ENCODE assay signal across 18 cellular contexts in the genomic region with DNA sequence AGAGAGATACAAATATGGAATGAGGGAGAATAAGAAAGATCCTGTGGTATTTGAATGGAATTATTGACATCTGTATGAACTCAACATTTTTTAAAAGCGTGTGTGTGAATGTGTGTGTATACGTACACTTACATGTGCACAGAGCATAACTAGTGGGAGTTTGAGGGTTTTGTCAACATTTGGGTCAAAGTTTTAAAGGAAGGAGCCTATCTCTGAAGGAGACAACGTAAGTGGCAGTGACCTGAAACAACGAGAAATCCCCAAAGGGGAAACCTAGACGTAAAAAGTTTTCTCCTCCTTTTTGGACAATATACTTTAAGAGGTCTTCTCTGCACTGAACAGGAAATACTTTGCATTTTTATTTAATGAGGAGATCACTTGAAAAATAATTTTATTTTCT. TPM values are rescaled to one million over a fixed set of nuclear protein-coding genes. Genes with fewer than 3 reads are reported as not detected.
DNase-seq lines count a peak whose midpoint lies in the region; ATAC-seq, FAIRE-seq and TF ChIP-seq lines count a peak whose summit lies in the region.
"Had no signal": no experiment of that assay in that cellular context is flagged by ENCODE, and none has a peak within 500 bp of the region (broad histone marks: within the 10 kb centered on the region; RNA-seq: fewer than 3 reads in every experiment).

No MANE protein-coding gene starts in this region.

- intact Hi-C loops in GM12878 (cut with micrococcal nuclease; ENCODE audit: unreplicated experiment) = loop anchor here (10.0 kb wide), 2 partner anchors 186 to 306 kb away; no protein-coding TSS in a partner anchor

- H4K20me1 ChIP-seq in DND-41 (ENCODE audit: insufficient read depth, low read length) (no peaks in the 10 kb centered on the region), OCI-LY3 (ENCODE audit: insufficient read depth, low read length) (no peaks in the 10 kb centered on the region), GM12878 (ENCODE audit: control insufficient read depth, insufficient read depth) (no peaks in the 10 kb centered on the region), osteoblast (ENCODE audit: insufficient read depth, low read length) (no peaks in the 10 kb centered on the region)

- no peak for TF ChIP-seq RAD21 in GM12878 (IDR thresholded peaks at IDR 0.05; ENCODE audit: insufficient read depth, low read depth, low read length)

- no peak for TF ChIP-seq POLR2A in GM12878 (IDR thresholded peaks at IDR 0.05; ENCODE audit: low read depth, low read length)

- no peaks in the 10 kb centered on the region for H3K36me3 ChIP-seq in DND-41 (ENCODE audit: insufficient read depth, low read length)
- H3K36me3 ChIP-seq in OCI-LY3 (replicated peaks; ENCODE audit: low read depth, low read length) = no peaks in the 10 kb centered on the region
- no peaks in the 10 kb centered on the region for H3K36me3 ChIP-seq in GM12878 (ENCODE audit: control insufficient read depth in 2 of 2, insufficient read depth in 2 of 2, low read length in 1 of 2)
- H3K36me3 ChIP-seq in osteoblast (ENCODE audit: insufficient read depth, low read length) = no peaks in the 10 kb centered on the region
- H3K36me3 ChIP-seq in right atrium auricular region = no peaks in the 10 kb centered on the region

- ATAC-seq in DND-41 (ENCODE audit: insufficient read depth, low read depth) (no peak), GM12878 (peak; percentile 3; the same call in 2 of the 3 replicates), GM21447 (IDR thresholded peaks at IDR 0.05; ENCODE audit: unreplicated experiment) (no peak)
- ATAC-seq: A549 had no signal

- H3K27ac ChIP-seq in DND-41 (ENCODE audit: low read length) = no peak overlapping the region
- peak overlapping the region; percentile 27; the same call in 1 of the 2 replicates for H3K27ac ChIP-seq in OCI-LY3 (ENCODE audit: low read length)
- no peak overlapping the region for H3K27ac ChIP-seq in GM12878 (ENCODE audit: control insufficient read depth, insufficient read depth)
- no peak overlapping the region for H3K27ac ChIP-seq in osteoblast (ENCODE audit: low read depth, low read length)
- H3K27ac ChIP-seq in right atrium auricular region = no peak overlapping the region
- H3K27ac ChIP-seq: A549, HL-60 had no signal

- POLR2A ChIA-PET in GM12878 (lab: Charles Lee) = no interaction called here

- H3K9me3 ChIP-seq in DND-41 (ENCODE audit: insufficient read depth, low read length, severe bottlenecking) (no peaks in the 10 kb centered on the region), OCI-LY3 (ENCODE audit: insufficient read depth, low read length) (no peaks in the 10 kb centered on the region), GM12878 (replicated peaks; ENCODE audit: control insufficient read depth, insufficient read depth, low read length) (no peaks in the 10 kb centered on the region), osteoblast (ENCODE audit: low read depth, low read length) (no peaks in the 10 kb centered on the region), right atrium auricular region (peaks cover 0 to 10% of the 10 kb centered on the region in 2 donors)
- H3K9me3 ChIP-seq: A549 had no signal

- TF ChIP-seq EP300 in GM12878 (IDR thresholded peaks at IDR 0.05; ENCODE audit: borderline replicate concordance in 1 of 2, control insufficient read depth in 1 of 2, low read depth in 2 of 2, low read length in 2 of 2) = no peak

- peak; percentile 27 for FAIRE-seq in GM12878 (lab: Jason Lieb, UNC)
- FAIRE-seq: A549, HTR-8/SVneo had no signal

- in situ Hi-C loops in GM12878 (cut with MboI) = no loop called here

- H3K4me1 ChIP-seq in DND-41 (ENCODE audit: insufficient read depth, low read length) (peaks cover 26% of the 10 kb centered on the region), OCI-LY3 (ENCODE audit: low read length) (peaks cover 56% of the 10 kb centered on the region), GM12878 (ENCODE audit: control insufficient read depth, insufficient read depth, low read length) (peaks cover 40% of the 10 kb centered on the region), osteoblast (ENCODE audit: insufficient read depth, low read length) (no peaks in the 10 kb centered on the region), right atrium auricular region (no peaks in the 10 kb centered on the region)
- H3K4me1 ChIP-seq: A549 had no signal

- SMC1A ChIA-PET in GM12878 (lab: Charles Lee; ENCODE audit: uncharacterized antibody, unreplicated experiment) = interaction anchor here (1.0 to 2.3 kb wide), 3 partner anchors 20 to 312 kb away, joined by 3 to 10 read pairs (median 4); no protein-coding TSS in a partner anchor

- H3K4me3 ChIP-seq in DND-41 (ENCODE audit: low read depth in 1 of 2, low read length in 2 of 2) (no peak overlapping the region), OCI-LY3 (ENCODE audit: low read length) (0 out of 2 replicates have a peak overlapping the region, but pooled peaks have one; percentile 11), GM12878 (no peak overlapping the region), osteoblast (ENCODE audit: insufficient read depth, low read length) (no peak overlapping the region), right atrium auricular region (no peak overlapping the region)
- H3K4me3 ChIP-seq: A549 had no signal

- TF ChIP-seq CTCF in DND-41 (IDR thresholded peaks at IDR 0.05; ENCODE audit: borderline replicate concordance, extremely low read depth, low read length, poor library complexity, severe bottlenecking) (no peak), OCI-LY3 (IDR thresholded peaks at IDR 0.05; ENCODE audit: low read depth, low read length) (no peak), GM12878 (IDR thresholded peaks at IDR 0.05 in 2 of 3, conservative IDR thresholded peaks at IDR 0.05 in 1 of 3; ENCODE audit: control insufficient read depth in 2 of 3, extremely low read depth in 1 of 3, insufficient read depth in 1 of 3, low read depth in 3 of 3, low read length in 3 of 3) (no peak), osteoblast (IDR thresholded peaks at IDR 0.05; ENCODE audit: extremely low read depth, low read depth, low read length) (no peak), right atrium auricular region (IDR thresholded peaks at IDR 0.05) (no peak)

- RAD21 ChIA-PET in GM12878 (lab: Charles Lee; ENCODE audit: unreplicated experiment) = interaction anchor here (0.6 to 1.0 kb wide), 3 partner anchors 9 to 383 kb away, joined by 3 read pairs; no protein-coding TSS in a partner anchor

- H3K27me3 ChIP-seq in DND-41 (ENCODE audit: insufficient read depth, low read length, poor library complexity) (no peaks in the 10 kb centered on the region), OCI-LY3 (ENCODE audit: low read depth, low read length) (no peaks in the 10 kb centered on the region), GM12878 (replicated peaks in 1 of 2; ENCODE audit: control insufficient read depth in 2 of 2, insufficient read depth in 2 of 2, low read length in 1 of 2) (no peaks in the 10 kb centered on the region), osteoblast (ENCODE audit: insufficient read depth, low read length) (no peaks in the 10 kb centered on the region), right atrium auricular region (no peaks in the 10 kb centered on the region)

- CTCF ChIA-PET in GM12878 (lab: Yijun Ruan, JAX) = interaction anchor here (0.6 to 1.3 kb wide), 5 partner anchors 40 to 434 kb away, joined by 3 read pairs; partner anchors contain the start of gene DTWD2

- 79% methylated on average over 5 of the region's 5 CpGs for WGBS in GM12878 (ENCODE audit: insufficient coverage, insufficient replicate concordance, low lambda C conversion rate, missing lambda C conversion rate)

- H3K79me2 ChIP-seq in DND-41 (ENCODE audit: insufficient read depth, low read length) (no peaks in the 10 kb centered on the region), OCI-LY3 (ENCODE audit: low read length) (no peaks in the 10 kb centered on the region), GM12878 (ENCODE audit: control insufficient read depth, insufficient read depth, low read length) (no peaks in the 10 kb centered on the region; the same call in 1 of the 2 replicates), osteoblast (ENCODE audit: insufficient read depth, low read length) (no peaks in the 10 kb centered on the region)

- H2AFZ ChIP-seq in DND-41 (ENCODE audit: low read depth, low read length) (peak overlapping the region; percentile 46; the same call in 1 of the 2 replicates), OCI-LY3 (ENCODE audit: low read depth, low read length) (peak overlapping the region; percentile 71; the same call in 1 of the 2 replicates), GM12878 (ENCODE audit: control insufficient read depth, low read depth, low read length) (peak overlapping the region; percentile 55), osteoblast (ENCODE audit: low read length) (peak overlapping the region; percentile 14)

- no TSS peak for BruUV-seq in GM12878 (replicated peaks; lab: Mats Ljungman, UMichigan)

- H3K9ac ChIP-seq in DND-41 (ENCODE audit: low read depth, low read length) (no peak overlapping the region), OCI-LY3 (ENCODE audit: low read length) (no peak overlapping the region), GM12878 (ENCODE audit: control insufficient read depth, insufficient read depth, low read length) (no peak overlapping the region)

- H3K4me2 ChIP-seq in DND-41 (ENCODE audit: insufficient read depth, low read length) (no peak overlapping the region), OCI-LY3 (ENCODE audit: low read length) (peak overlapping the region; percentile 55), GM12878 (ENCODE audit: control insufficient read depth, insufficient read depth) (peak overlapping the region; percentile 11; the same call in 1 of the 2 replicates), osteoblast (ENCODE audit: insufficient read depth, low read length) (no peak overlapping the region)
- H3K4me2 ChIP-seq: A549 had no signal

- DNase-seq in DND-41 = no peak
- DNase-seq in GM12878 (ENCODE audit: low read depth, low spot score) = no peak
- DNase-seq in osteoblast (ENCODE audit: insufficient read length, low spot score, missing footprints) = no peak
- no peak for DNase-seq in right atrium auricular region (ENCODE audit: low spot score)
- DNase-seq in MV-4-11 (lab: John Stamatoyannopoulos, UW) = no peak
- DNase-seq: DMS 273 treated with DMSO at 0.1 percent for 48 hours, HCEC 1CT, KG1, NCI-H1105, NCI-H1694, NCI-H2107, NCI-H2227 treated with DMSO at 0.1 percent for 48 hours, NCI-H524 had no signal

RNA-seq across cellular contexts. Expression of gene DTWD2, which starts 40.2 kb away (rescaled TPM):
- total RNA-seq in GM12878 (2013; cell fraction: nucleolus; rRNA removed) = 16.0 and 18.1 TPM in 2 replicates
- total RNA-seq in GM12878 (2014; rRNA removed) = 8.0 and 8.4 TPM in 2 replicates
- total RNA-seq in GM12878 (2014; rRNA removed; fragmentation: Illumina TruSeq; extraction: Trizol) = 4.7 and 4.8 TPM in 2 replicates
- 6.3 and 6.5 TPM in 2 replicates for total RNA-seq in GM12878 (2021)
- 1.1 TPM for polyA plus RNA-seq in GM12878 (2011; ENCODE audit: low read depth)
- 5.2 and 8.0 TPM in 2 replicates for polyA plus RNA-seq in GM12878 (2011; rRNA removed)
- polyA plus RNA-seq in GM12878 (2011; cell fraction: cytosol; rRNA removed) = 5.3 and 6.3 TPM in 2 replicates
- 2.0 and 3.5 TPM in 2 replicates for polyA plus RNA-seq in GM12878 (2011; cell fraction: nucleus; rRNA removed)
- polyA plus RNA-seq in GM12878 (2012) = 1.6 and 2.3 TPM in 2 replicates
- 4.4 TPM in 2 replicates for polyA plus RNA-seq in GM12878 (2014; fragmentation: Illumina TruSeq; extraction: Trizol)
- polyA plus RNA-seq in GM12878 (2014; fragmentation: Nextera tagmentation; extraction: Ambion mirVana) = 1 to 10 TPM in 1 of 2 experiments, under 1 TPM in 1; 0.93 to 1.0 TPM
- 3.5 and 5.3 TPM in 2 replicates for polyA plus RNA-seq in GM12878 (2014; rRNA removed)
- 1 to 10 TPM; 5.1 to 7.3 TPM for polyA plus RNA-seq in GM12878 (2016; fragmentation: Nextera tagmentation; extraction: Ambion mirVana)
- 3.7 and 3.8 TPM in 2 replicates for polyA minus RNA-seq in GM12878 (2011; rRNA and poly(A)+ RNA removed)
- polyA minus RNA-seq in GM12878 (2011; cell fraction: cytosol; rRNA and poly(A)+ RNA removed) = 3.1 and 4.3 TPM in 2 replicates
- polyA minus RNA-seq in GM12878 (2011; cell fraction: nucleus; rRNA and poly(A)+ RNA removed) = 4.2 and 7.6 TPM in 2 replicates
- total RNA-seq in osteoblast = 8.0 and 11.6 TPM in 2 replicates
- 10 to 100 TPM in 1 of 2 donors, 1 to 10 TPM in 1; 7.4 to 13.1 TPM for total RNA-seq in right atrium auricular region

RNA-seq across cellular contexts. Expression of gene DMXL1, which starts 42.3 kb away (rescaled TPM):
- total RNA-seq in GM12878 (2013; cell fraction: nucleolus; rRNA removed) = 353 and 379 TPM in 2 replicates
- 52.8 and 60.0 TPM in 2 replicates for total RNA-seq in GM12878 (2014; rRNA removed)
- total RNA-seq in GM12878 (2014; rRNA removed; fragmentation: Illumina TruSeq; extraction: Trizol) = 67.7 and 68.4 TPM in 2 replicates
- total RNA-seq in GM12878 (2021) = 45.7 and 49.2 TPM in 2 replicates
- 11.7 TPM for polyA plus RNA-seq in GM12878 (2011; ENCODE audit: low read depth)
- polyA plus RNA-seq in GM12878 (2011; rRNA removed) = 34.2 and 51.2 TPM in 2 replicates
- 8.6 and 10.3 TPM in 2 replicates for polyA plus RNA-seq in GM12878 (2011; cell fraction: cytosol; rRNA removed)
- 27.8 and 34.6 TPM in 2 replicates for polyA plus RNA-seq in GM12878 (2011; cell fraction: nucleus; rRNA removed)
- polyA plus RNA-seq in GM12878 (2012) = 24.8 and 28.3 TPM in 2 replicates
- 37.1 and 73.0 TPM in 2 replicates for polyA plus RNA-seq in GM12878 (2014; fragmentation: Illumina TruSeq; extraction: Trizol)
- 10 to 100 TPM in 1 of 2 experiments, 1 to 10 TPM in 1; 9.1 to 11.0 TPM for polyA plus RNA-seq in GM12878 (2014; fragmentation: Nextera tagmentation; extraction: Ambion mirVana)
- polyA plus RNA-seq in GM12878 (2014; rRNA removed) = 23.6 and 34.1 TPM in 2 replicates
- polyA plus RNA-seq in GM12878 (2016; fragmentation: Nextera tagmentation; extraction: Ambion mirVana) = 10 to 100 TPM; 27.7 to 29.6 TPM
- polyA minus RNA-seq in GM12878 (2011; rRNA and poly(A)+ RNA removed) = 50.9 and 75.0 TPM in 2 replicates
- polyA minus RNA-seq in GM12878 (2011; cell fraction: cytosol; rRNA and poly(A)+ RNA removed) = 16.4 and 17.1 TPM in 2 replicates
- 73.7 and 94.3 TPM in 2 replicates for polyA minus RNA-seq in GM12878 (2011; cell fraction: nucleus; rRNA and poly(A)+ RNA removed)
- total RNA-seq in osteoblast = 80.4 and 86.1 TPM in 2 replicates
- total RNA-seq in right atrium auricular region = 10 to 100 TPM; 29.4 to 40.5 TPM

Comparison
In these comparisons a context has a peak if more than half of its experiments do, and no peak if none do; other contexts are left out.
1. H2AFZ ChIP-seq: peak in every context shown above with its lines; median percentile 71 in OCI-LY3; 55 in GM12878; 46 in DND-41; 14 in osteoblast.
2. H3K4me2 ChIP-seq: peak in OCI-LY3 (single experiment) and GM12878 (single experiment); none in DND-41 (single experiment) and osteoblast (single experiment).